23 cellular contexts compared by ENCODE assay signal in genomic region chr2:128591841-128592822, GRCh38.
A peak's percentile ranks its signal among the peaks of the same experiment; 100 is the strongest.
DNase-seq lines count a peak whose midpoint lies in the region; ATAC-seq, FAIRE-seq and TF ChIP-seq lines count a peak whose summit lies in the region.
"Had no signal": no experiment of that assay in that cellular context is flagged by ENCODE, and none has a peak within 500 bp of the region (broad histone marks: within the 10 kb centered on the region; RNA-seq: fewer than 3 reads in every experiment).

No MANE protein-coding gene starts in this region.

- H3K9me3 ChIP-seq in H9 (ENCODE audit: control insufficient read depth, low read depth, low read length) = no peaks in the 10 kb centered on the region
- H3K9me3 ChIP-seq in WERI-Rb-1 (ENCODE audit: severe bottlenecking) = no peaks in the 10 kb centered on the region
- H3K9me3 ChIP-seq in HepG2 (ENCODE audit: low read length) = no peaks in the 10 kb centered on the region
- H3K9me3 ChIP-seq in A673 (ENCODE audit: low read depth, low read length, poor library complexity, severe bottlenecking) = no peaks in the 10 kb centered on the region
- H3K9me3 ChIP-seq: breast epithelium, tibial artery had no signal

- TF ChIP-seq RAD21 in HepG2 (CRISPR knock-in tag; IDR thresholded peaks at IDR 0.05) = no peak

- H3K27me3 Mint-ChIP-seq in H9 (ENCODE audit: low read depth) = peaks cover 4% of the 10 kb centered on the region
- H3K27me3 Mint-ChIP-seq: activated naive CD4-positive, alpha-beta T cell treated with anti-CD3 and anti-CD28 coated beads, Interleukin-2, amount 10 ng/mL, durations not matched to agents 7 days and 5 days; CD4-positive, alpha-beta T cell had no signal

- no peak overlapping the region for H3T11ph ChIP-seq in H9 (ENCODE audit: low read length)

- H3K36me3 Mint-ChIP-seq in H9 (ENCODE audit: insufficient read depth in 1 of 3, low read depth in 3 of 3) = no peaks in the 10 kb centered on the region
- H3K36me3 Mint-ChIP-seq: activated naive CD4-positive, alpha-beta T cell treated with anti-CD3 and anti-CD28 coated beads, Interleukin-2, amount 10 ng/mL, durations not matched to agents 7 days and 5 days had no signal

- TF ChIP-seq CTCF in H9 (conservative IDR thresholded peaks at IDR 0.05) (peak; percentile 43; the same call in 2 of the 3 replicates), WERI-Rb-1 (IDR thresholded peaks at IDR 0.05; ENCODE audit: low read depth, low read length) (peak; percentile 52), HepG2 (CRISPR knock-in tag; IDR thresholded peaks at IDR 0.05) (peak; percentile 31; the same call in 1 of the 2 replicates), A673 (conservative IDR thresholded peaks at IDR 0.05; ENCODE audit: low read depth, low read length) (no peak)

- no peak overlapping the region for H3K14ac ChIP-seq in H9 (ENCODE audit: insufficient read depth, low read length)

- TF ChIP-seq POLR2A in HepG2 (IDR thresholded peaks at IDR 0.05; ENCODE audit: insufficient read depth in 1 of 2, low read depth in 2 of 2, low read length in 2 of 2) = no peak

- H2BK15ac ChIP-seq in H9 (ENCODE audit: low read depth, low read length) = no peak overlapping the region

- WGBS in H9 (ENCODE audit: extremely low coverage, insufficient read length, low lambda C conversion rate) = no CpG with 5 or more reads among the region's 11 CpGs
- 44% methylated on average over 11 of the region's 11 CpGs for WGBS in HepG2 (ENCODE audit: low lambda C conversion rate)

- H2AFZ ChIP-seq in H9 (ENCODE audit: low read length) (no peak overlapping the region), HepG2 (ENCODE audit: low read length) (no peak overlapping the region)
- H2AFZ ChIP-seq: GM23248, PC-9 had no signal

- TF ChIP-seq EP300 in HepG2 (IDR thresholded peaks at IDR 0.05; ENCODE audit: low read depth in 2 of 2, low read length in 2 of 2) (no peak), HepG2 (CRISPR knock-in tag; IDR thresholded peaks at IDR 0.05; ENCODE audit: borderline replicate concordance) (no peak)

- CTCF ChIA-PET in HepG2 (lab: Yijun Ruan, JAX; ENCODE audit: low intra/inter-chr PET ratio, low total read pairs) = no interaction called here
- CTCF ChIA-PET in A673 (lab: Charles Lee) = no interaction called here

- H3K27ac ChIP-seq in H9 (ENCODE audit: insufficient read length, low read depth, low read length) (no peak overlapping the region), WERI-Rb-1 (no peak overlapping the region), HepG2 (ENCODE audit: extremely low read length, insufficient read depth, low read length) (no peak overlapping the region), A673 (ENCODE audit: low read depth, low read length, poor library complexity, severe bottlenecking) (no peak overlapping the region)
- H3K27ac ChIP-seq: breast epithelium, GM23248, KMS-11, PC-9, tibial artery had no signal

- H3K4me3 ChIP-seq in WERI-Rb-1 (ENCODE audit: low read depth, low read length) (no peak overlapping the region), HepG2 (replicated peaks in 1 of 3; ENCODE audit: insufficient read depth in 1 of 3, low read depth in 2 of 3, low read length in 3 of 3) (no peak overlapping the region), A673 (ENCODE audit: low read depth, low read length, poor library complexity, severe bottlenecking) (no peak overlapping the region)
- H3K4me3 ChIP-seq: breast epithelium, GM23248, PC-9, tibial artery had no signal

- H4K8ac ChIP-seq in H9 (replicated peaks; ENCODE audit: insufficient read length, low read depth, low read length) = no peak overlapping the region

- H3K4me1 Mint-ChIP-seq in H9 = peaks cover 11 to 17% of the 10 kb centered on the region in 2 experiments
- H3K4me1 Mint-ChIP-seq: activated CD4-positive, alpha-beta T cell treated with anti-CD3 and anti-CD28 coated beads for 36 hours; activated naive CD4-positive, alpha-beta T cell treated with anti-CD3 and anti-CD28 coated beads, Interleukin-2, amount 10 ng/mL, durations not matched to agents 7 days and 5 days had no signal

- no peak overlapping the region for H2BK120ac ChIP-seq in H9 (ENCODE audit: low read depth, low read length, poor library complexity, severe bottlenecking)

- H3K36me3 ChIP-seq in WERI-Rb-1 (no peaks in the 10 kb centered on the region), HepG2 (replicated peaks in 1 of 2; ENCODE audit: control insufficient read depth in 1 of 2, insufficient read depth in 2 of 2, low read length in 2 of 2) (no peaks in the 10 kb centered on the region), A673 (ENCODE audit: insufficient read depth, low read length, poor library complexity, severe bottlenecking) (no peaks in the 10 kb centered on the region)
- H3K36me3 ChIP-seq: breast epithelium, tibial artery had no signal

- H3K23me2 ChIP-seq in H9 (ENCODE audit: insufficient read length, low read depth, low read length, poor library complexity, severe bottlenecking) = no peaks in the 10 kb centered on the region

- no peak overlapping the region for H4K5ac ChIP-seq in H9 (ENCODE audit: insufficient read length, low read depth, low read length)

- H3K4me3 Mint-ChIP-seq in H9 = no peak overlapping the region
- H3K4me3 Mint-ChIP-seq: activated CD4-positive, alpha-beta T cell treated with anti-CD3 and anti-CD28 coated beads for 36 hours; activated naive CD4-positive, alpha-beta T cell treated with anti-CD3 and anti-CD28 coated beads, Interleukin-2, amount 10 ng/mL, durations not matched to agents 7 days and 5 days; activated T-cell treated with anti-CD3 and anti-CD28 coated beads, Interleukin-2, amount 50 U/mL, for 72 hours; CD4-positive, alpha-beta T cell had no signal

- H2AK5ac ChIP-seq in H9 (ENCODE audit: insufficient read length, low read length) = no peak overlapping the region

- no peak for FAIRE-seq in HepG2 (lab: Jason Lieb, UNC)
- FAIRE-seq: G401.6 had no signal

- no peak overlapping the region for H3K9ac ChIP-seq in H9 (ENCODE audit: extremely low read depth, insufficient read length, low read length)
- H3K9ac ChIP-seq in HepG2 (ENCODE audit: insufficient read depth, low read depth, low read length) = no peak overlapping the region
- H3K9ac ChIP-seq: GM23248, KMS-11 had no signal

- no TSS peak for BruUV-seq in HepG2 (replicated peaks; lab: Mats Ljungman, UMichigan)
- no TSS peak for BruUV-seq in A673 (replicated peaks; lab: Mats Ljungman, UMichigan)

- H4K91ac ChIP-seq in H9 (ENCODE audit: insufficient read length, low read depth, low read length) = no peak overlapping the region

- no peaks in the 10 kb centered on the region for H3K9me3 Mint-ChIP-seq in H9
- H3K9me3 Mint-ChIP-seq: activated naive CD4-positive, alpha-beta T cell treated with anti-CD3 and anti-CD28 coated beads, Interleukin-2, amount 10 ng/mL, durations not matched to agents 7 days and 5 days; CD4-positive, alpha-beta T cell had no signal

- H4K20me1 ChIP-seq in H9 (ENCODE audit: control insufficient read depth, insufficient read depth, insufficient read length) (no peaks in the 10 kb centered on the region), HepG2 (ENCODE audit: insufficient read depth, low read length) (no peaks in the 10 kb centered on the region)

- ATAC-seq in HepG2 = no peak
- ATAC-seq: activated CD4-positive, alpha-beta T cell treated with anti-CD3 and anti-CD28 coated beads for 36 hours; activated T-cell treated with anti-CD3 and anti-CD28 coated beads, Interleukin-2, amount 50 U/mL, for 72 hours had no signal

- H3K79me1 ChIP-seq in H9 (ENCODE audit: insufficient read depth, low read depth, low read length, poor library complexity, severe bottlenecking) = no peaks in the 10 kb centered on the region

- H3K18ac ChIP-seq in H9 (ENCODE audit: insufficient read length, low read depth, low read length) = no peak overlapping the region

- H3K79me2 ChIP-seq in H9 (ENCODE audit: insufficient read depth, low read length) (no peaks in the 10 kb centered on the region), HepG2 (ENCODE audit: insufficient read depth, low read length) (no peaks in the 10 kb centered on the region)

- H3K4me1 ChIP-seq in H9 (ENCODE audit: insufficient read depth, low read length) (no peaks in the 10 kb centered on the region), HepG2 (ENCODE audit: insufficient read depth, low read length) (peaks cover 28% of the 10 kb centered on the region), A673 (ENCODE audit: insufficient read depth, low read length, poor library complexity, severe bottlenecking) (no peaks in the 10 kb centered on the region)
- H3K4me1 ChIP-seq: tibial artery had no signal

- H2BK5ac ChIP-seq in H9 (ENCODE audit: insufficient read length, low read length) = no peak overlapping the region

- H3K4me2 ChIP-seq in H9 (ENCODE audit: insufficient read depth, insufficient read length, low read length) (no peak overlapping the region), HepG2 (ENCODE audit: low read depth, low read length) (no peak overlapping the region)
- H3K4me2 ChIP-seq: KMS-11, PC-9 had no signal

- H3K23ac ChIP-seq in H9 (ENCODE audit: insufficient read length, low read depth, low read length) = no peak overlapping the region

- no peak overlapping the region for H2BK20ac ChIP-seq in H9 (ENCODE audit: low read depth, low read length, poor library complexity, severe bottlenecking)

- H3K56ac ChIP-seq in H9 (ENCODE audit: insufficient read length, low read depth, low read length) = no peak overlapping the region

- intact Hi-C loops in HepG2 (cut with micrococcal nuclease; ENCODE audit: unreplicated experiment) (no loop called here), A673 (cut with micrococcal nuclease; ENCODE audit: unreplicated experiment) (no loop called here)

- no peak overlapping the region for H3K27ac Mint-ChIP-seq in H9
- H3K27ac Mint-ChIP-seq: activated CD4-positive, alpha-beta T cell treated with anti-CD3 and anti-CD28 coated beads for 36 hours; activated naive CD4-positive, alpha-beta T cell treated with anti-CD3 and anti-CD28 coated beads, Interleukin-2, amount 10 ng/mL, durations not matched to agents 7 days and 5 days; activated T-cell treated with anti-CD3 and anti-CD28 coated beads, Interleukin-2, amount 50 U/mL, for 72 hours; CD4-positive, alpha-beta T cell had no signal

- POLR2A ChIA-PET in HepG2 (lab: Yijun Ruan, JAX) = no interaction called here
- POLR2A ChIA-PET in A673 (lab: Charles Lee; ENCODE audit: low non-redundant PET) = no interaction called here

- DNase-seq in H9 (peak; percentile 52), WERI-Rb-1 (no peak), HepG2 (ENCODE audit: low spot score) (no peak), putamen (ENCODE audit: low spot score) (peak; percentile 25), A673 (ENCODE audit: low spot score) (no peak), SW 1271 (lab: John Stamatoyannopoulos, UW) (no peak)
- no peak for DNase-seq in activated naive CD4-positive, alpha-beta T cell treated with Interleukin-2 at 50 U/mL for 16 hours
- DNase-seq: activated CD4-positive, alpha-beta T cell treated with anti-CD3 and anti-CD28 coated beads for 36 hours; activated naive CD4-positive, alpha-beta T cell treated with anti-CD3 and anti-CD28 coated beads, Interleukin-2, amount 10 ng/mL, durations not matched to agents 7 days and 5 days; activated T-cell treated with anti-CD3 and anti-CD28 coated beads, Interleukin-2, amount 50 U/mL, for 72 hours; amniotic stem cell; GM23248; NCI-H2171; NCI-H510A treated with DMSO at 0.1 percent for 48 hours; PC-9; stimulated activated CD4-positive, alpha-beta T cell treated with anti-CD3 and anti-CD28 coated beads, Interleukin-12 subunit alpha, Interleukin-12 subunit beta, amount 100 ng/mL, for 4 hours; stimulated activated CD4-positive, alpha-beta T cell treated with anti-CD3 and anti-CD28 coated beads, Interleukin-4, amount 100 ng/mL, for 4 hours; stimulated activated naive CD4-positive, alpha-beta T cell; tibial artery had no signal

- H2BK12ac ChIP-seq in H9 (ENCODE audit: insufficient read length, low read depth, low read length) = no peak overlapping the region

- H3K27me3 ChIP-seq in H9 (ENCODE audit: insufficient read depth, low read length) (no peaks in the 10 kb centered on the region), WERI-Rb-1 (ENCODE audit: insufficient read depth, low read depth, severe bottlenecking) (peaks cover 58% of the 10 kb centered on the region), HepG2 (ENCODE audit: control insufficient read depth in 1 of 2, insufficient read depth in 2 of 2, low read length in 2 of 2) (peaks cover 6 to 48% of the 10 kb centered on the region in 2 experiments; a peak in 4 of 5 replicates), A673 (replicated peaks; ENCODE audit: insufficient read depth, low read depth, low read length, poor library complexity) (no peaks in the 10 kb centered on the region)
- H3K27me3 ChIP-seq: breast epithelium, tibial artery had no signal

- in situ Hi-C loops in HepG2 (cut with HindIII; ENCODE audit: extremely low pct_ligation_motif_present, low pct_unique_long_range_greater_than_20kb) = no loop called here

- H3K4ac ChIP-seq in H9 (ENCODE audit: low read depth, low read length) = no peak overlapping the region

Comparison
In these comparisons a context has a peak if more than half of its experiments do, and no peak if none do; other contexts are left out.
1. DNase-seq: peak in H9 (single experiment) and putamen (single experiment); none in WERI-Rb-1 (single experiment), HepG2 (single experiment), A673 (single experiment), SW 1271 (0 of 2) and activated naive CD4-positive, alpha-beta T cell treated with Interleukin-2 at 50 U/mL for 16 hours (single experiment).